In genomic region chr11:87322570-87322969, GRCh38 we compare ENCODE assay signal across 19 cellular contexts.
DNase-seq lines count a peak whose midpoint lies in the region; ATAC-seq and TF ChIP-seq lines count a peak whose summit lies in the region.
"Had no signal": no experiment of that assay in that cellular context is flagged by ENCODE, and none has a peak within 500 bp of the region (broad histone marks: within the 10 kb centered on the region; RNA-seq: fewer than 3 reads in every experiment).

No MANE protein-coding gene starts in this region.

- H3K4me3 ChIP-seq in OCI-LY7 (ENCODE audit: low read depth, low read length, poor library complexity, severe bottlenecking) (no peak overlapping the region), osteoblast (ENCODE audit: insufficient read depth, low read length) (no peak overlapping the region)
- H3K4me3 ChIP-seq in effector memory CD4-positive, alpha-beta T cell (ENCODE audit: insufficient read depth, low read depth, low read length, poor library complexity, severe bottlenecking), result no peak overlapping the region
- H3K4me3 ChIP-seq: SK-N-MC had no signal

- no peak overlapping the region for H3K27ac Mint-ChIP-seq in stimulated activated effector memory CD8-positive, alpha-beta T cell treated with anti-CD3 and anti-CD28 coated beads, Interleukin-12 subunit alpha, Interleukin-12 subunit beta, amount 100 ng/mL, for 72 hours
- H3K27ac Mint-ChIP-seq: B cell, HFFc6, T-cell had no signal

- no peak overlapping the region for H3K4me3 Mint-ChIP-seq in stimulated activated effector memory CD8-positive, alpha-beta T cell treated with anti-CD3 and anti-CD28 coated beads, Interleukin-12 subunit alpha, Interleukin-12 subunit beta, amount 100 ng/mL, for 72 hours
- H3K4me3 Mint-ChIP-seq: B cell, HFFc6, T-cell had no signal

- H3K9me3 Mint-ChIP-seq in stimulated activated effector memory CD8-positive, alpha-beta T cell treated with anti-CD3 and anti-CD28 coated beads, Interleukin-12 subunit alpha, Interleukin-12 subunit beta, amount 100 ng/mL, for 72 hours, result no peaks in the 10 kb centered on the region
- H3K9me3 Mint-ChIP-seq: HFFc6, T-cell had no signal

- TSS peak; percentile 26 for BruUV-seq in OCI-LY7 (replicated peaks; lab: Mats Ljungman, UMichigan)

- ATAC-seq in stimulated activated effector memory CD8-positive, alpha-beta T cell treated with anti-CD3 and anti-CD28 coated beads, Interleukin-12 subunit alpha, Interleukin-12 subunit beta, amount 100 ng/mL, for 72 hours, result no peak
- ATAC-seq: T-cell had no signal

- peak; percentile 60 for DNase-seq in DMS53 (lab: John Stamatoyannopoulos, UW)
- no peak for DNase-seq in DMS53 treated with DMSO at 0.1 percent for 48 hours (lab: John Stamatoyannopoulos, UW; ENCODE audit: unreplicated experiment)
- peak; percentile 8 for DNase-seq in NCI-H82 (lab: John Stamatoyannopoulos, UW)
- no peak for DNase-seq in NCI-H82 treated with DMSO at 0.1 percent for 48 hours (lab: John Stamatoyannopoulos, UW; ENCODE audit: unreplicated experiment)
- DNase-seq in OCI-LY7 (ENCODE audit: low spot score), result no peak
- peak; percentile 42 for DNase-seq in osteoblast (ENCODE audit: insufficient read length, low spot score, missing footprints)
- DNase-seq in stimulated activated effector memory CD8-positive, alpha-beta T cell treated with anti-CD3 and anti-CD28 coated beads, Interleukin-12 subunit alpha, Interleukin-12 subunit beta, amount 100 ng/mL, for 72 hours (ENCODE audit: low spot score in 2 of 2), result no peak
- DNase-seq in effector memory CD4-positive, alpha-beta T cell, result no peak
- DNase-seq: GDM1, H7, HFFc6, MV-4-11, NCI-H1436 treated with DMSO at 0.1 percent for 48 hours, NCI-H446 treated with DMSO at 0.1 percent for 48 hours, SHP77, T-cell had no signal

- no peaks in the 10 kb centered on the region for H3K9me2 ChIP-seq in OCI-LY7 (ENCODE audit: insufficient read depth, low read length)

- H3K4me1 ChIP-seq in OCI-LY7 (ENCODE audit: insufficient read depth, low read length, poor library complexity, severe bottlenecking) (peaks cover 4% of the 10 kb centered on the region), osteoblast (ENCODE audit: insufficient read depth, low read length) (no peaks in the 10 kb centered on the region)
- H3K4me1 ChIP-seq in effector memory CD4-positive, alpha-beta T cell (ENCODE audit: control insufficient read depth, insufficient read depth, low read length, poor library complexity, severe bottlenecking), result no peaks in the 10 kb centered on the region

- CTCF ChIA-PET in OCI-LY7 (lab: Charles Lee; ENCODE audit: unreplicated experiment), result no interaction called here

- no peak overlapping the region for H3K27ac ChIP-seq in OCI-LY7 (ENCODE audit: low read depth, low read length, poor library complexity, severe bottlenecking)
- H3K27ac ChIP-seq in osteoblast (ENCODE audit: low read depth, low read length), result no peak overlapping the region
- H3K27ac ChIP-seq in effector memory CD4-positive, alpha-beta T cell (ENCODE audit: insufficient read depth, low read length, poor library complexity, severe bottlenecking), result no peak overlapping the region
- H3K27ac ChIP-seq: 22Rv1, SK-N-MC had no signal

- H3K79me2 ChIP-seq in OCI-LY7 (ENCODE audit: insufficient read depth, low read depth, low read length), result no peaks in the 10 kb centered on the region
- H3K79me2 ChIP-seq in osteoblast (ENCODE audit: insufficient read depth, low read length), result no peaks in the 10 kb centered on the region

- TF ChIP-seq CTCF in OCI-LY7 (conservative IDR thresholded peaks at IDR 0.05; ENCODE audit: low read length) (no peak), osteoblast (IDR thresholded peaks at IDR 0.05; ENCODE audit: extremely low read depth, low read depth, low read length) (no peak)

- intact Hi-C loops in OCI-LY7 (cut with micrococcal nuclease; ENCODE audit: unreplicated experiment), result no loop called here

- no peaks in the 10 kb centered on the region for H3K4me1 Mint-ChIP-seq in stimulated activated effector memory CD8-positive, alpha-beta T cell treated with anti-CD3 and anti-CD28 coated beads, Interleukin-12 subunit alpha, Interleukin-12 subunit beta, amount 100 ng/mL, for 72 hours
- H3K4me1 Mint-ChIP-seq: B cell, T-cell had no signal

- H4K20me1 ChIP-seq in OCI-LY7 (ENCODE audit: insufficient read depth, low read length) (no peaks in the 10 kb centered on the region), osteoblast (ENCODE audit: insufficient read depth, low read length) (no peaks in the 10 kb centered on the region)

- H3K36me3 ChIP-seq in OCI-LY7 (ENCODE audit: insufficient read depth, low read length), result peaks cover 36% of the 10 kb centered on the region
- H3K36me3 ChIP-seq in osteoblast (ENCODE audit: insufficient read depth, low read length), result no peaks in the 10 kb centered on the region
- no peaks in the 10 kb centered on the region for H3K36me3 ChIP-seq in effector memory CD4-positive, alpha-beta T cell (ENCODE audit: control insufficient read depth, insufficient read depth, low read length)

- POLR2A ChIA-PET in OCI-LY7 (lab: Charles Lee), result interaction anchor here (1.7 kb wide), 1 partner anchor 8 kb away, joined by 4 read pairs; no protein-coding TSS in a partner anchor

- peaks cover 22% of the 10 kb centered on the region for H3K36me3 Mint-ChIP-seq in stimulated activated effector memory CD8-positive, alpha-beta T cell treated with anti-CD3 and anti-CD28 coated beads, Interleukin-12 subunit alpha, Interleukin-12 subunit beta, amount 100 ng/mL, for 72 hours

- H2AFZ ChIP-seq in OCI-LY7 (ENCODE audit: low read length), result no peak overlapping the region
- no peak overlapping the region for H2AFZ ChIP-seq in osteoblast (ENCODE audit: low read length)

- H3K9me3 ChIP-seq in OCI-LY7 (ENCODE audit: low read length) (no peaks in the 10 kb centered on the region), osteoblast (ENCODE audit: low read depth, low read length) (no peaks in the 10 kb centered on the region)
- H3K9me3 ChIP-seq in effector memory CD4-positive, alpha-beta T cell (ENCODE audit: control insufficient read depth, low read length), result no peaks in the 10 kb centered on the region

- H3K27me3 ChIP-seq in osteoblast (ENCODE audit: insufficient read depth, low read length), result no peaks in the 10 kb centered on the region
- no peaks in the 10 kb centered on the region for H3K27me3 ChIP-seq in effector memory CD4-positive, alpha-beta T cell (replicated peaks; ENCODE audit: control insufficient read depth, insufficient read depth, low read length, poor library complexity, severe bottlenecking)

- H3K4me2 ChIP-seq in OCI-LY7 (ENCODE audit: low read length), result no peak overlapping the region
- no peak overlapping the region for H3K4me2 ChIP-seq in osteoblast (ENCODE audit: insufficient read depth, low read length)

Comparison
In these comparisons a context has a peak if more than half of its experiments do, and no peak if none do; other contexts are left out.
1. DNase-seq: peak in DMS53 (single experiment), NCI-H82 (single experiment) and osteoblast (single experiment); none in DMS53 treated with DMSO at 0.1 percent for 48 hours (single experiment), NCI-H82 treated with DMSO at 0.1 percent for 48 hours (single experiment), OCI-LY7 (single experiment), stimulated activated effector memory CD8-positive, alpha-beta T cell treated with anti-CD3 and anti-CD28 coated beads, Interleukin-12 subunit alpha, Interleukin-12 subunit beta, amount 100 ng/mL, for 72 hours (0 of 2) and effector memory CD4-positive, alpha-beta T cell (0 of 3).